Comparison of ENCODE assay signal across 11 cellular contexts in the genomic region with DNA sequence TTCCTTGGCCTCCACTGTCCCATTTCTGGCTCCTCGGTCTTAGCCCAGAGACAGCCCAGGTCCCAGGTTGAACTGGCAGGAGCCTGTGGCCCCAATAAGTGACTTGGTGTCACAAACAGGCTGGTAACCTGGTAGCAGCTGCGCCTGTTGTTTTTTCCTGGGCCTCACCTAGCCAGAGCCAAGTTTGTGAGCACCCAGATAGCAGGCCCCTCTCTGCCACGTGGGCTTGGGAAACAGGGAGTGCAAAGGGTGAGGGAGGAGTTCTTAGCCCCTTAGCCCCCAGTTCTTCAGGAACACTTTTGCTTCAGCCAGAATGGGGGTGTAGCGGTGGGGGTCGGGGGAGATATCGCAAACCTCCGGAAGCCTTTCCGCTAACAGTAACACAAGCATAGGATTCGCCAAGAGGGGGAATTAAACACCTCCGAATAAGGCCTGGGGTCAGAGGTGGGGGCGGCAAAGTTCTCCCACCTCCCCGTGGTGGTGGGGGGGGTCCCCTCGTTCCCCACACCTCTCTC. TPM values are rescaled to one million over a fixed set of nuclear protein-coding genes. Genes with fewer than 3 reads are reported as not detected.
A peak's percentile ranks its signal among the peaks of the same experiment; 100 is the strongest.
DNase-seq lines count a peak whose midpoint lies in the region; FAIRE-seq and TF ChIP-seq lines count a peak whose summit lies in the region.
"Had no signal": no experiment of that assay in that cellular context is flagged by ENCODE, and none has a peak within 500 bp of the region (broad histone marks: within the 10 kb centered on the region; RNA-seq: fewer than 3 reads in every experiment).

No MANE protein-coding gene starts in this region.

- no peaks in the 10 kb centered on the region for H3K9me3 Mint-ChIP-seq in astrocyte (ENCODE audit: unreplicated experiment)

- TF ChIP-seq CTCF in astrocyte (IDR thresholded peaks at IDR 0.05; ENCODE audit: insufficient read depth, low read depth, low read length) (no peak), sigmoid colon (IDR thresholded peaks at IDR 0.05) (no peak)

- peaks cover 27% of the 10 kb centered on the region for H3K4me1 Mint-ChIP-seq in astrocyte (ENCODE audit: low read depth, unreplicated experiment)

- H3K36me3 ChIP-seq in H7 (replicated peaks; ENCODE audit: control insufficient read depth, insufficient read depth, low read length) (no peaks in the 10 kb centered on the region), astrocyte (ENCODE audit: insufficient read depth, low read length) (no peaks in the 10 kb centered on the region), iPS DF 6.9 (ENCODE audit: control insufficient read depth, insufficient read depth, low read length) (no peaks in the 10 kb centered on the region), sigmoid colon (no peaks in the 10 kb centered on the region)

- no peak for FAIRE-seq in astrocyte (lab: Jason Lieb, UNC)
- FAIRE-seq: GM12878, TTC549 had no signal

- no peaks in the 10 kb centered on the region for H4K20me1 ChIP-seq in astrocyte (ENCODE audit: insufficient read depth, low read length)

- peak overlapping the region; percentile 94 for H3K4me2 ChIP-seq in astrocyte (ENCODE audit: low read length)

- H3K4me1 ChIP-seq in astrocyte (ENCODE audit: insufficient read depth, low read length) (peaks cover 41% of the 10 kb centered on the region), iPS DF 6.9 (ENCODE audit: control insufficient read depth, insufficient read depth, low read length) (peaks cover 8% of the 10 kb centered on the region), sigmoid colon (peaks cover 0 to 11% (median 10%) of the 10 kb centered on the region in 4 donors)

- intact Hi-C loops in sigmoid colon (cut with DNase I) = no loop called here

- H3K27me3 ChIP-seq in H7 (ENCODE audit: control insufficient read depth, insufficient read depth, low read length) (no peaks in the 10 kb centered on the region), astrocyte (ENCODE audit: insufficient read depth, low read length) (no peaks in the 10 kb centered on the region), iPS DF 6.9 (ENCODE audit: control insufficient read depth, insufficient read depth, low read length) (no peaks in the 10 kb centered on the region), sigmoid colon (peaks cover 15 to 35% (median 19%) of the 10 kb centered on the region in 3 donors)

- DNase-seq in H7 (no peak), astrocyte (ENCODE audit: low read depth) (no peak), iPS DF 6.9 (ENCODE audit: low read depth, low spot score) (no peak), sigmoid colon (no peak), dermis blood vessel endothelial cell (no peak), hippocampal formation (lab: John Stamatoyannopoulos, UW) (no peak), D341Med (ENCODE audit: low spot score) (no peak)
- no peak for DNase-seq in activated CD4-positive, alpha-beta T cell treated with anti-CD3 and anti-CD28 coated beads, Interleukin-2, amount 50 U/mL, for 48 hours
- DNase-seq: NCI-H187 treated with DMSO at 0.1 percent for 48 hours had no signal

- H3K36me3 Mint-ChIP-seq in astrocyte (ENCODE audit: low read depth, unreplicated experiment) = no peaks in the 10 kb centered on the region

- H2AFZ ChIP-seq in astrocyte (ENCODE audit: low read depth, low read length) = peak overlapping the region; percentile 34

- no peaks in the 10 kb centered on the region for H3K9me3 ChIP-seq in astrocyte (ENCODE audit: insufficient read depth, low read depth, low read length)
- no peaks in the 10 kb centered on the region for H3K9me3 ChIP-seq in iPS DF 6.9 (ENCODE audit: control insufficient read depth, insufficient read depth, low read length)
- H3K9me3 ChIP-seq in sigmoid colon = no peaks in the 10 kb centered on the region

- H3K4me3 ChIP-seq in H7 (ENCODE audit: insufficient read depth, low read depth, low read length) = peak overlapping the region; percentile 71
- H3K4me3 ChIP-seq in astrocyte (ENCODE audit: insufficient read depth, low read depth, low read length) = peak overlapping the region; percentile 69
- peak overlapping the region; percentile 82 for H3K4me3 ChIP-seq in iPS DF 6.9 (ENCODE audit: low read length)
- H3K4me3 ChIP-seq in sigmoid colon = peak overlapping the region; percentile 14 to 43 (median 40)
- H3K4me3 ChIP-seq: GM12878 had no signal

- peaks cover 3% of the 10 kb centered on the region for H3K27me3 Mint-ChIP-seq in astrocyte (ENCODE audit: low read depth, unreplicated experiment)

- no peak for TF ChIP-seq EP300 in sigmoid colon (IDR thresholded peaks at IDR 0.05)

- H3K79me2 ChIP-seq in astrocyte (ENCODE audit: insufficient read depth, low read length) = peaks cover 36% of the 10 kb centered on the region

- H3K27ac ChIP-seq in astrocyte (ENCODE audit: low read depth, low read length) (peak overlapping the region; percentile 93), iPS DF 6.9 (ENCODE audit: low read length) (no peak overlapping the region), sigmoid colon (peak overlapping the region in 2 of 4 donors; percentile 63 to 69)

- H3K9ac ChIP-seq in astrocyte (ENCODE audit: low read length) = peak overlapping the region; percentile 91

- TF ChIP-seq POLR2A in sigmoid colon (IDR thresholded peaks at IDR 0.05) = no peak

- peak overlapping the region; percentile 75 for H3K4me3 Mint-ChIP-seq in astrocyte (ENCODE audit: unreplicated experiment)

- peak overlapping the region; percentile 34 for H3K27ac Mint-ChIP-seq in astrocyte (ENCODE audit: unreplicated experiment)

- WGBS in iPS DF 6.9 (ENCODE audit: insufficient coverage, insufficient read length) = no CpG with 5 or more reads among the region's 13 CpGs
- 13 to 51% methylated on average over 13 of the region's 13 CpGs for WGBS in sigmoid colon, 2 donors

RNA-seq across cellular contexts. Expression of gene C6orf132, which starts 0.8 kb away (rescaled TPM):
- total RNA-seq in H7 (2014; rRNA removed; shearing (Covaris generic)) = 4.7 and 11.3 TPM in 2 replicates
- total RNA-seq in astrocyte = 3.3 and 5.3 TPM in 2 replicates
- total RNA-seq in sigmoid colon = 1 to 10 TPM in 1 of 4 donors, under 1 TPM in 2, not detected in 1; 0.33 to 3.3 (median 0.71) TPM
- 10 to 100 TPM; 38.5 to 91.3 (median 87.1) TPM for polyA plus RNA-seq in sigmoid colon
- under 0.01 TPM in 1 of 2 replicates, not detected in the other for total RNA-seq in dermis blood vessel endothelial cell

RNA-seq across cellular contexts. Expression of gene GUCA1A, which starts 31.5 kb away (rescaled TPM):
- total RNA-seq in H7 (2014; rRNA removed; shearing (Covaris generic)) = 13.2 and 20.8 TPM in 2 replicates
- 0.45 and 0.79 TPM in 2 replicates for total RNA-seq in astrocyte
- under 1 TPM in 1 of 4 donors, not detected in 3; 0.36 TPM for total RNA-seq in sigmoid colon
- polyA plus RNA-seq in sigmoid colon = under 1 TPM in 1 of 3 donors, not detected in 2; 0.15 TPM
- not detected in 2 replicates for total RNA-seq in dermis blood vessel endothelial cell
- total RNA-seq: GM12878 had no signal
- polyA plus RNA-seq: GM12878 had no signal

RNA-seq across cellular contexts. Expression of gene GUCA1B, which starts 53.1 kb away (rescaled TPM):
- 0.45 and 0.55 TPM in 2 replicates for total RNA-seq in H7 (2014; rRNA removed; shearing (Covaris generic))
- total RNA-seq in astrocyte = 2.0 and 2.3 TPM in 2 replicates
- 1 to 10 TPM in 1 of 4 donors, under 1 TPM in 2, not detected in 1; 0.36 to 2.8 (median 0.82) TPM for total RNA-seq in sigmoid colon
- under 1 TPM in 1 of 3 donors, not detected in 2; 0.82 TPM for polyA plus RNA-seq in sigmoid colon
- 1.0 TPM in 1 of 2 replicates, not detected in the other for total RNA-seq in dermis blood vessel endothelial cell
